Comparison of ENCODE assay signal across 22 cellular contexts in the genomic region with DNA sequence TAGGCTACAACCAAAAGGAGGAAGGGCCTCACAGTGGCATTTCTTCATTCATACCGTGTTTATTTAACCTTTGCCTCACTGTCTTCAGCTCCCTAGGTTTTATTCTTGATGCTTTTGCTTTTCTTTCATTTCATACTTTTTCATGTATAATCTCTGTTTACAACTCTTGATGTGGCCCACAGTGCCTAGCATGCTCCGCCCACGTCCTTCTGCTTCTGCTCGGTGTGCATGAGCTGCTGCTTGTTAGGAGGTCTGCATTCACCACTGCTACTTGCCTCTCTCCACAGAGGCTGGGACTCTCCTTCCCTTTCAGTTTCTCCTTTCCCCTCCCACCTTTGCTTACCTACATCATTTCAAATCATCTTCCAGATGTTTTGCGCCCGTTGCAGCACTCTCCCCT.
DNase-seq lines count a peak whose midpoint lies in the region; ATAC-seq, FAIRE-seq and TF ChIP-seq lines count a peak whose summit lies in the region.
"Had no signal": no experiment of that assay in that cellular context is flagged by ENCODE, and none has a peak within 500 bp of the region (broad histone marks: within the 10 kb centered on the region; RNA-seq: fewer than 3 reads in every experiment).

No MANE protein-coding gene starts in this region.

- no peak for TF ChIP-seq CTCF in GM23338 (conservative IDR thresholded peaks at IDR 0.05; ENCODE audit: low read depth in 2 of 2)
- TF ChIP-seq CTCF in H1 (IDR thresholded peaks at IDR 0.05; ENCODE audit: control extremely low read depth in 1 of 3, insufficient read depth in 1 of 3, low read depth in 1 of 3, low read length in 3 of 3): no peak

- H2BK20ac ChIP-seq in H1 (ENCODE audit: low read length): no peak overlapping the region

- H3K36me3 ChIP-seq in GM23338 (ENCODE audit: insufficient read depth) (no peaks in the 10 kb centered on the region), H1 (ENCODE audit: control insufficient read depth in 2 of 4, insufficient read depth in 4 of 4, low read length in 3 of 4) (no peaks in the 10 kb centered on the region), neuronal stem cell (replicated peaks in 1 of 2; ENCODE audit: control insufficient read depth in 2 of 2, insufficient read depth in 2 of 2, low read length in 2 of 2) (no peaks in the 10 kb centered on the region)
- H3K36me3 ChIP-seq: HAP-1 had no signal

- H3K4ac ChIP-seq in H1 (replicated peaks; ENCODE audit: insufficient read length, low read depth, low read length) (no peak overlapping the region), neuronal stem cell (ENCODE audit: low read length) (no peak overlapping the region)

- H2AFZ ChIP-seq in GM23338: 0 out of 2 replicates have a peak overlapping the region, but pooled peaks have one; percentile 39
- peak overlapping the region; percentile 2; the same call in 1 of the 2 replicates for H2AFZ ChIP-seq in H1 (ENCODE audit: low read length)
- H2AFZ ChIP-seq in neuronal stem cell (ENCODE audit: low read length): no peak overlapping the region

- no peak overlapping the region; the same call in 1 of the 2 replicates for H3K27ac Mint-ChIP-seq in GM23338
- H3K27ac Mint-ChIP-seq: CD4-positive, CD25-positive, alpha-beta regulatory T cell; CD8-positive, alpha-beta memory T cell; IgD-negative memory B cell had no signal

- H3K4me1 Mint-ChIP-seq in GM23338: peaks cover 20% of the 10 kb centered on the region
- H3K4me1 Mint-ChIP-seq: CD4-positive, CD25-positive, alpha-beta regulatory T cell; CD8-positive, alpha-beta memory T cell; IgD-negative memory B cell had no signal

- H3K27ac ChIP-seq in GM23338 (ENCODE audit: low read depth): no peak overlapping the region
- no peak overlapping the region for H3K27ac ChIP-seq in H1 (ENCODE audit: low read depth, low read length)
- no peak overlapping the region for H3K27ac ChIP-seq in neuronal stem cell (replicated peaks; ENCODE audit: low read length)
- H3K27ac ChIP-seq: A549 had no signal

- H3K9me2 ChIP-seq in GM23338 (ENCODE audit: insufficient read depth): no peaks in the 10 kb centered on the region

- H2BK5ac ChIP-seq in H1 (ENCODE audit: low read depth, low read length) (no peak overlapping the region), neuronal stem cell (ENCODE audit: low read length) (no peak overlapping the region)

- H4K8ac ChIP-seq in H1 (ENCODE audit: extremely low read depth, insufficient read depth, low read length) (no peak overlapping the region), neuronal stem cell (ENCODE audit: low read depth, low read length) (no peak overlapping the region)

- H3K36me3 Mint-ChIP-seq in GM23338 (ENCODE audit: low read depth): no peaks in the 10 kb centered on the region
- H3K36me3 Mint-ChIP-seq: CD4-positive, CD25-positive, alpha-beta regulatory T cell; CD8-positive, alpha-beta memory T cell; IgD-negative memory B cell had no signal

- H3K9me3 Mint-ChIP-seq in GM23338: no peaks in the 10 kb centered on the region

- H3K79me2 ChIP-seq in GM23338 (replicated peaks; ENCODE audit: insufficient read depth) (no peaks in the 10 kb centered on the region), H1 (ENCODE audit: control insufficient read depth in 1 of 2, insufficient read depth in 2 of 2, low read length in 2 of 2) (no peaks in the 10 kb centered on the region)

- ATAC-seq in GM23338 (no peak), HG03135 (IDR thresholded peaks at IDR 0.05; ENCODE audit: unreplicated experiment) (no peak), HG03045 (IDR thresholded peaks at IDR 0.05; ENCODE audit: unreplicated experiment) (no peak)
- ATAC-seq: A549, HepG2 had no signal

- H2BK15ac ChIP-seq in H1 (ENCODE audit: low read length) (no peak overlapping the region), neuronal stem cell (ENCODE audit: low read length) (no peak overlapping the region)

- no peak for DNase-seq in GM23338 (ENCODE audit: low spot score)
- no peak for DNase-seq in H1 (ENCODE audit: low read depth in 1 of 2, low spot score in 2 of 2)
- DNase-seq in neuronal stem cell (ENCODE audit: low spot score): no peak
- no peak for DNase-seq in Kasumi-1 (lab: John Stamatoyannopoulos, UW)
- DNase-seq in A172 (ENCODE audit: low spot score): no peak
- DNase-seq: AML-193; C1 segment of cervical spinal cord; Caco-2; CD4-positive, CD25-positive, alpha-beta regulatory T cell; CD8-positive, alpha-beta memory T cell; Karpas-422; KBM-7 had no signal

- no peak overlapping the region for H3K56ac ChIP-seq in H1 (replicated peaks; ENCODE audit: insufficient read length, low read depth, low read length)

- H3K4me3 ChIP-seq in GM23338 (no peak overlapping the region), H1 (ENCODE audit: extremely low read depth in 1 of 4, insufficient read depth in 2 of 4, low read depth in 3 of 4, low read length in 4 of 4) (no peak overlapping the region), neuronal stem cell (ENCODE audit: low read length in 2 of 2) (no peak overlapping the region)
- H3K4me3 ChIP-seq: A549, HAP-1 had no signal

- H3F3A ChIP-seq in GM23338 (replicated peaks; ENCODE audit: low read depth): no peaks in the 10 kb centered on the region

- no peaks in the 10 kb centered on the region for H4K20me1 ChIP-seq in GM23338 (replicated peaks; ENCODE audit: insufficient read depth)
- no peaks in the 10 kb centered on the region for H4K20me1 ChIP-seq in H1 (replicated peaks in 1 of 2; ENCODE audit: control insufficient read depth in 1 of 2, insufficient read depth in 2 of 2, low read length in 2 of 2)

- H3K4me1 ChIP-seq in GM23338 (ENCODE audit: insufficient read depth): peaks cover 17% of the 10 kb centered on the region
- peaks cover 0 to 4% (median 1%) of the 10 kb centered on the region in 4 experiments; a peak in 1 of 7 replicates for H3K4me1 ChIP-seq in H1 (replicated peaks in 1 of 4; ENCODE audit: control insufficient read depth in 3 of 4, insufficient read depth in 4 of 4, low read length in 3 of 4)
- H3K4me1 ChIP-seq in neuronal stem cell (ENCODE audit: control insufficient read depth in 2 of 2, insufficient read depth in 1 of 2, low read depth in 1 of 2, low read length in 2 of 2): peaks cover 14% of the 10 kb centered on the region in 2 donors
- H3K4me1 ChIP-seq: A549, Caco-2 had no signal

- no peak overlapping the region for H3K4me3 Mint-ChIP-seq in GM23338
- H3K4me3 Mint-ChIP-seq: CD4-positive, CD25-positive, alpha-beta regulatory T cell; IgD-negative memory B cell had no signal

- H3K79me1 ChIP-seq in H1 (ENCODE audit: low read depth, low read length) (no peaks in the 10 kb centered on the region), neuronal stem cell (ENCODE audit: low read depth, low read length) (no peaks in the 10 kb centered on the region)

- H3K14ac ChIP-seq in H1 (ENCODE audit: insufficient read length): no peak overlapping the region
- H3K14ac ChIP-seq in neuronal stem cell (ENCODE audit: low read length): no peak overlapping the region

- no peak overlapping the region for H3K4me2 ChIP-seq in GM23338
- H3K4me2 ChIP-seq in H1 (ENCODE audit: insufficient read depth in 1 of 2, low read depth in 2 of 2, low read length in 2 of 2): no peak overlapping the region
- no peak overlapping the region for H3K4me2 ChIP-seq in neuronal stem cell (ENCODE audit: insufficient read depth, low read length, poor library complexity, severe bottlenecking)
- H3K4me2 ChIP-seq: A549 had no signal

- no peak for TF ChIP-seq RAD21 in H1 (IDR thresholded peaks at IDR 0.05 in 1 of 2, conservative IDR thresholded peaks at IDR 0.05 in 1 of 2; ENCODE audit: low read depth in 2 of 2, low read length in 2 of 2)

- H3K9ac ChIP-seq in H1 (replicated peaks in 1 of 4; ENCODE audit: extremely low read depth in 1 of 4, low read depth in 3 of 4, low read length in 3 of 4) (no peak overlapping the region), neuronal stem cell (ENCODE audit: low read depth, low read length, poor library complexity) (no peak overlapping the region)

- no peaks in the 10 kb centered on the region for H3K23me2 ChIP-seq in H1 (ENCODE audit: low read depth, low read length)

- no peak overlapping the region for H2BK12ac ChIP-seq in H1 (ENCODE audit: low read depth, low read length)
- H2BK12ac ChIP-seq in neuronal stem cell (ENCODE audit: low read length): no peak overlapping the region

- H2AK5ac ChIP-seq in H1 (ENCODE audit: low read depth, low read length) (no peak overlapping the region), neuronal stem cell (ENCODE audit: low read depth, low read length) (no peak overlapping the region)

- H2BK120ac ChIP-seq in H1 (replicated peaks; ENCODE audit: low read depth, low read length) (no peak overlapping the region), neuronal stem cell (ENCODE audit: low read depth, low read length) (no peak overlapping the region)

- FAIRE-seq in H1 (lab: Jason Lieb, UNC): no peak
- FAIRE-seq: A549, D721Med, G401.6, GM12892, GM18507, HepG2 had no signal

- H3K27me3 ChIP-seq in GM23338 (ENCODE audit: insufficient read depth) (no peaks in the 10 kb centered on the region), H1 (replicated peaks in 1 of 4; ENCODE audit: control insufficient read depth in 3 of 4, extremely low read depth in 1 of 4, insufficient read depth in 3 of 4, low read length in 3 of 4) (no peaks in the 10 kb centered on the region), neuronal stem cell (ENCODE audit: control insufficient read depth in 3 of 3, insufficient read depth in 3 of 3, low read depth in 1 of 3, low read length in 3 of 3) (no peaks in the 10 kb centered on the region)

- TF ChIP-seq EP300 in H1 (IDR thresholded peaks at IDR 0.05; ENCODE audit: borderline replicate concordance in 1 of 2, low read depth in 2 of 2, low read length in 2 of 2): no peak

- CTCF ChIA-PET in H1 (lab: Charles Lee; ENCODE audit: partially characterized antibody): interaction anchor here (0.6 to 1.1 kb wide), 3 partner anchors 43 to 180 kb away, joined by 3 read pairs; no protein-coding TSS in a partner anchor

- peaks cover 6% of the 10 kb centered on the region for H3K27me3 Mint-ChIP-seq in GM23338 (ENCODE audit: insufficient read depth, low read depth, poor library complexity)
- H3K27me3 Mint-ChIP-seq: CD4-positive, CD25-positive, alpha-beta regulatory T cell; IgD-negative memory B cell had no signal

- H3K9me3 ChIP-seq in H1 (ENCODE audit: insufficient read depth in 2 of 2, low read depth in 1 of 2, low read length in 1 of 2) (no peaks in the 10 kb centered on the region), neuronal stem cell (replicated peaks in 1 of 2; ENCODE audit: control insufficient read depth in 2 of 2, insufficient read depth in 1 of 2, low read depth in 1 of 2, low read length in 2 of 2) (no peaks in the 10 kb centered on the region)
- H3K9me3 ChIP-seq: A549, Caco-2, HAP-1 had no signal

- no peak overlapping the region for H3K23ac ChIP-seq in H1 (ENCODE audit: insufficient read length)
- no peak overlapping the region for H3K23ac ChIP-seq in neuronal stem cell (ENCODE audit: low read depth, low read length, poor library complexity)

- TF ChIP-seq POLR2A in H1 (IDR thresholded peaks at IDR 0.05; ENCODE audit: control extremely low read depth in 1 of 2, low read depth in 2 of 2, low read length in 2 of 2): no peak

- H3K18ac ChIP-seq in H1 (ENCODE audit: extremely low read depth, low read length) (no peak overlapping the region), neuronal stem cell (ENCODE audit: low read length) (peak overlapping the region; percentile 16)

- H4K5ac ChIP-seq in H1 (ENCODE audit: insufficient read length, low read depth, low read length): no peak overlapping the region

- H4K91ac ChIP-seq in H1 (replicated peaks; ENCODE audit: insufficient read length, low read length): no peak overlapping the region
- no peak overlapping the region for H4K91ac ChIP-seq in neuronal stem cell (ENCODE audit: low read depth, low read length, poor library complexity)

- POLR2A ChIA-PET in H1 (lab: Charles Lee; ENCODE audit: partially characterized antibody): no interaction called here

- 90% methylated on average over 6 of the region's 6 CpGs; no CpG with 5 or more reads in 1 of the 2 experiments for WGBS in H1 (ENCODE audit: extremely low coverage in 1 of 2, insufficient coverage in 1 of 2, insufficient read length in 1 of 2, insufficient replicate concordance in 2 of 2, low coverage in 1 of 2, low lambda C conversion rate in 2 of 2, missing lambda C conversion rate in 1 of 2), 2 experiments
- WGBS in neuronal stem cell (ENCODE audit: extremely low coverage in 2 of 2, insufficient read length in 2 of 2, insufficient replicate concordance in 1 of 2), 2 donors: no CpG with 5 or more reads among the region's 6 CpGs
